ENCODE assay signal across 2 cellular contexts in genomic region chrX:35292522-35292921, GRCh38.
TF ChIP-seq lines count a peak whose summit lies in the region.

No MANE protein-coding gene starts in this region.

TF ChIP-seq in liver, 16 proteins besides CTCF, POLR2A, EP300 and RAD21 (continued from another document):
- TF ChIP-seq REST (IDR thresholded peaks at IDR 0.05), result no peak
TF ChIP-seq in liver: peak in this region for 2.

TF ChIP-seq in HepG2, 621 proteins besides CTCF, POLR2A, EP300 and RAD21 (continued from another document):
- TF ChIP-seq ZSCAN5A (CRISPR knock-in tag; IDR thresholded peaks at IDR 0.05; ENCODE audit: borderline replicate concordance) (no peak), TRIM24 (CRISPR knock-in tag; IDR thresholded peaks at IDR 0.05) (no peak), MED8 (CRISPR knock-in tag; IDR thresholded peaks at IDR 0.05; ENCODE audit: insufficient replicate concordance) (no peak), HNRNPH1 (optimal IDR thresholded peaks at IDR 0.05; ENCODE audit: low read depth, low read length) (no peak), SMC3 (IDR thresholded peaks at IDR 0.05; ENCODE audit: low read length) (no peak), ZNF33B (CRISPR knock-in tag; IDR thresholded peaks at IDR 0.05) (no peak), NBN (conservative IDR thresholded peaks at IDR 0.05) (no peak), ZBTB2 (CRISPR knock-in tag; IDR thresholded peaks at IDR 0.05; ENCODE audit: low read depth) (no peak), ZHX2 (IDR thresholded peaks at IDR 0.05; ENCODE audit: low read depth) (no peak), ZHX2 (CRISPR knock-in tag; IDR thresholded peaks at IDR 0.05; ENCODE audit: borderline replicate concordance) (no peak)
